In the genomic region with DNA sequence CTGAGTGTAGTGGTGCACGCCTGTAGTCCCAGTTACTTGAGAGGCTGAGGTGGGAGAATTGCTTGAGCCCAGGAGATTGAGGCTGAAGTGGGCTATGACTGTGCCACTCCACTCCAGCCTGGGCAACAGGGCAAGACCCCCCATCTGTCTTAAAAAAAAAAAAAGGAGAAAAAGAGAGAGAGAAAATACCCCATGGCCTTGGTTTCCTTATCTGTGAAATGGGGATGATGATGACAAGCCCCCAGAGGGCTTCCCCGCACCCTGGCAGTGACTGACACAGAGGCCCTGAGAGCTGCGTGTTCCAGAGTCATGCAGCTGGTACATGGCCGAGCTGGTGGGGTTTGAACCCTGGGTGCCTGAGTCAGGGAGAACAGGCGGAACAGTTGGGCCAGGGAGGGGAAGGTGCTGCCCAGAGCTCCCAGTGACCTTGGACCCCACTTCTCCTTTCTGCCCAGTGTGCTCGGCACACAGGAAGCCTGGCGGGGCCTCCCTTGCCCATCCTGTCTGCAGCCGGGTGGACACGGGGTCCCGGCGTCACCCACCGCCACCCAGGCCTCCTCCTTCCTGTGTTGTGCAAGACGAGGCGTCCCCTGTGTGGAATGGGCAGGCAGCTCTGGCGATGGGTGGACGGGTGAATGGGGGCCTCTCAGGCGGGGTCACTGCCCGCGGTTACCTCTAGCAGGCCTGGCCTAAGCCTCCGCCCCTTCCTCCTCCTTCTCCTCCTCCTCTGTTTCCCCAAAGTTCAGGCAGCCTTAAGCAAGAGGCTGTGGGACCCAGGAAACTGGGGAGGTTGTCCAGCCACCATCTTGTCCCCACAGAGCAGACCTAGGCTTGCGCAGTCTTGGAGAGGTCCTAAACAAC, we compare ENCODE assay signal across 1 cellular context.
TF ChIP-seq lines count a peak whose summit lies in the region.

No MANE protein-coding gene starts in this region.

TF ChIP-seq in IMR-90, 13 proteins besides CTCF, POLR2A, EP300 and RAD21 (continued from another document):
- TF ChIP-seq, protein P1, sequence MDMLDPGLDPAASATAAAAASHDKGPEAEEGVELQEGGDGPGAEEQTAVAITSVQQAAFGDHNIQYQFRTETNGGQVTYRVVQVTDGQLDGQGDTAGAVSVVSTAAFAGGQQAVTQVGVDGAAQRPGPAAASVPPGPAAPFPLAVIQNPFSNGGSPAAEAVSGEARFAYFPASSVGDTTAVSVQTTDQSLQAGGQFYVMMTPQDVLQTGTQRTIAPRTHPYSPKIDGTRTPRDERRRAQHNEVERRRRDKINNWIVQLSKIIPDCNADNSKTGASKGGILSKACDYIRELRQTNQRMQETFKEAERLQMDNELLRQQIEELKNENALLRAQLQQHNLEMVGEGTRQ (IDR thresholded peaks at IDR 0.05; ENCODE audit: low read depth, low read length), result no peak
- TF ChIP-seq FOS (IDR thresholded peaks at IDR 0.05; ENCODE audit: low read depth, low read length) (no peak), CHD1 (IDR thresholded peaks at IDR 0.05; ENCODE audit: low read depth, low read length) (no peak), RCOR1 (IDR thresholded peaks at IDR 0.05; ENCODE audit: insufficient replicate concordance, low read length) (no peak), BHLHE40 (IDR thresholded peaks at IDR 0.05; ENCODE audit: low read depth, low read length) (no peak), MAZ (IDR thresholded peaks at IDR 0.05; ENCODE audit: borderline replicate concordance, low read depth, low read length) (no peak), MAFK (IDR thresholded peaks at IDR 0.05; ENCODE audit: low read depth, low read length) (no peak), CEBPB (IDR thresholded peaks at IDR 0.05; ENCODE audit: low read depth, low read length) (no peak)
TF ChIP-seq in IMR-90: peak in this region for 0.
